9 cellular contexts compared by ENCODE assay signal in genomic region chr3:60086811-60087210, GRCh38.
A peak's percentile ranks its signal among the peaks of the same experiment; 100 is the strongest.
DNase-seq lines count a peak whose midpoint lies in the region; ATAC-seq, FAIRE-seq and TF ChIP-seq lines count a peak whose summit lies in the region.
"Had no signal": no experiment of that assay in that cellular context is flagged by ENCODE, and none has a peak within 500 bp of the region (broad histone marks: within the 10 kb centered on the region; RNA-seq: fewer than 3 reads in every experiment).

No MANE protein-coding gene starts in this region.

- H3K36me3 Mint-ChIP-seq in activated naive CD8-positive, alpha-beta T cell treated with anti-CD3 and anti-CD28 coated beads for 36 hours = peaks cover 36% of the 10 kb centered on the region

- FAIRE-seq in HTR-8/SVneo (lab: Jason Lieb, UNC) = no peak

- H3K4me3 Mint-ChIP-seq in activated naive CD8-positive, alpha-beta T cell treated with anti-CD3 and anti-CD28 coated beads for 36 hours = no peak overlapping the region

- H3K27ac Mint-ChIP-seq in activated naive CD8-positive, alpha-beta T cell treated with anti-CD3 and anti-CD28 coated beads for 36 hours = peak overlapping the region; percentile 57

- H3K4me1 Mint-ChIP-seq in activated naive CD8-positive, alpha-beta T cell treated with anti-CD3 and anti-CD28 coated beads for 36 hours = peaks cover 47% of the 10 kb centered on the region

- peak; percentile 96 to 97 for ATAC-seq in activated CD4-positive, CD25-positive, alpha-beta regulatory T cell treated with anti-CD3 and anti-CD28 coated beads, Interleukin-2, amount 50 U/mL, for 24 hours
- no peak for ATAC-seq in SK-N-SH treated with all-trans-retinoic acid at 6 μM for 48 hours
- ATAC-seq in HG03159 (IDR thresholded peaks at IDR 0.05; ENCODE audit: unreplicated experiment) = no peak

- peaks cover 25% of the 10 kb centered on the region for H3K9me3 Mint-ChIP-seq in activated naive CD8-positive, alpha-beta T cell treated with anti-CD3 and anti-CD28 coated beads for 36 hours

- no peak for DNase-seq in activated CD4-positive, CD25-positive, alpha-beta regulatory T cell (lab: John Stamatoyannopoulos, UW)
- DNase-seq in HTR-8/SVneo (ENCODE audit: insufficient read length, low spot score) (peak; percentile 5), NK-92 (lab: John Stamatoyannopoulos, UW; ENCODE audit: unreplicated experiment) (no peak)
- DNase-seq in activated naive CD8-positive, alpha-beta T cell treated with anti-CD3 and anti-CD28 coated beads for 36 hours = peak; percentile 26
- peak; percentile 9 for DNase-seq in stimulated activated CD8-positive, alpha-beta memory T cell treated with anti-CD3 and anti-CD28 coated beads, Interleukin-4, amount 100 ng/mL, for 24 hours (ENCODE audit: low read depth)
- DNase-seq: right lobe of liver had no signal

- H3K27me3 Mint-ChIP-seq in activated naive CD8-positive, alpha-beta T cell treated with anti-CD3 and anti-CD28 coated beads for 36 hours = no peaks in the 10 kb centered on the region

TF ChIP-seq in SK-N-SH treated with all-trans-retinoic acid at 6 μM for 48 hours, 23 proteins besides CTCF, POLR2A, EP300 and RAD21:
- no peak for TF ChIP-seq ISL1 (CRISPR knock-in tag; IDR thresholded peaks at IDR 0.05)
- no peak for TF ChIP-seq BACH2 (CRISPR knock-in tag; IDR thresholded peaks at IDR 0.05; ENCODE audit: borderline replicate concordance)
- no peak for TF ChIP-seq RARB (CRISPR knock-in tag; IDR thresholded peaks at IDR 0.05)
- no peak for TF ChIP-seq CSDC2 (CRISPR knock-in tag; IDR thresholded peaks at IDR 0.05)
- TF ChIP-seq ESRRG (CRISPR knock-in tag; IDR thresholded peaks at IDR 0.05) = no peak
- TF ChIP-seq ZNF565 (CRISPR knock-in tag; conservative IDR thresholded peaks at IDR 0.05; ENCODE audit: low read depth) = no peak
- no peak for TF ChIP-seq CREB5 (CRISPR knock-in tag; IDR thresholded peaks at IDR 0.05; ENCODE audit: low read depth)
- no peak for TF ChIP-seq SNAI2 (CRISPR knock-in tag; IDR thresholded peaks at IDR 0.05)
- TF ChIP-seq TSHZ2 (CRISPR knock-in tag; IDR thresholded peaks at IDR 0.05) = no peak
- TF ChIP-seq ZNF70 (CRISPR knock-in tag; IDR thresholded peaks at IDR 0.05) = no peak
- no peak for TF ChIP-seq CSRNP3 (CRISPR knock-in tag; IDR thresholded peaks at IDR 0.05)
- TF ChIP-seq POU6F1 (CRISPR knock-in tag; IDR thresholded peaks at IDR 0.05; ENCODE audit: borderline replicate concordance, low read depth) = no peak
- TF ChIP-seq ZC3H10 (CRISPR knock-in tag; IDR thresholded peaks at IDR 0.05) = no peak
- no peak for TF ChIP-seq TCF4 (CRISPR knock-in tag; IDR thresholded peaks at IDR 0.05; ENCODE audit: borderline replicate concordance)
- TF ChIP-seq ZNF8 (CRISPR knock-in tag; IDR thresholded peaks at IDR 0.05) = no peak
- TF ChIP-seq ZFP30 (CRISPR knock-in tag; IDR thresholded peaks at IDR 0.05) = no peak
- no peak for TF ChIP-seq ZFP3 (CRISPR knock-in tag; IDR thresholded peaks at IDR 0.05)

Comparison
In these comparisons a context has a peak if more than half of its experiments do, and no peak if none do; other contexts are left out.
1. ATAC-seq: peak in activated CD4-positive, CD25-positive, alpha-beta regulatory T cell treated with anti-CD3 and anti-CD28 coated beads, Interleukin-2, amount 50 U/mL, for 24 hours (2 of 2); none in SK-N-SH treated with all-trans-retinoic acid at 6 μM for 48 hours (single experiment) and HG03159 (single experiment).
2. DNase-seq: peak in HTR-8/SVneo (single experiment), activated naive CD8-positive, alpha-beta T cell treated with anti-CD3 and anti-CD28 coated beads for 36 hours (single experiment) and stimulated activated CD8-positive, alpha-beta memory T cell treated with anti-CD3 and anti-CD28 coated beads, Interleukin-4, amount 100 ng/mL, for 24 hours (single experiment); none in activated CD4-positive, CD25-positive, alpha-beta regulatory T cell (0 of 4) and NK-92 (single experiment).